In genomic region chr16:31086629-31086906, GRCh38 we compare ENCODE assay signal across 22 cellular contexts.
"Had no signal": no experiment of that assay in that cellular context is flagged by ENCODE, and none has a peak within 500 bp of the region (broad histone marks: within the 10 kb centered on the region; RNA-seq: fewer than 3 reads in every experiment).

No MANE protein-coding gene starts in this region.

- H3K27ac Mint-ChIP-seq: stimulated activated memory B cell treated with anti-CD40 and anti-IgM and Interleukin-4, amounts not matched to agents 10 μg/mL and 1 μg/mL and 100 μg/mL, for 72 hours; stimulated activated naive CD8-positive, alpha-beta T cell treated with anti-CD3 and anti-CD28 coated beads, Interleukin-15, Interleukin-2, amounts not matched to agents 100 ng/mL and 50 ng/mL, for 24 hours had no signal

- H3K9me3 Mint-ChIP-seq: endodermal cell; naive thymus-derived CD4-positive, alpha-beta T cell; neural progenitor cell; stimulated activated memory B cell treated with anti-CD40 and anti-IgM and Interleukin-4, amounts not matched to agents 10 μg/mL and 1 μg/mL and 100 μg/mL, for 72 hours; stimulated activated naive CD8-positive, alpha-beta T cell treated with anti-CD3 and anti-CD28 coated beads, Interleukin-15, Interleukin-2, amounts not matched to agents 100 ng/mL and 50 ng/mL, for 24 hours had no signal

- H3K4me3 Mint-ChIP-seq: endodermal cell; naive thymus-derived CD4-positive, alpha-beta T cell; neural progenitor cell; stimulated activated memory B cell treated with anti-CD40 and anti-IgM and Interleukin-4, amounts not matched to agents 10 μg/mL and 1 μg/mL and 100 μg/mL, for 72 hours; stimulated activated naive CD8-positive, alpha-beta T cell treated with anti-CD3 and anti-CD28 coated beads, Interleukin-15, Interleukin-2, amounts not matched to agents 100 ng/mL and 50 ng/mL, for 24 hours had no signal

- H3K36me3 ChIP-seq: colonic mucosa, neural progenitor cell, ovary, uterus had no signal

- H3K27ac ChIP-seq: colonic mucosa, heart left ventricle, neural progenitor cell, ovary, right atrium auricular region, tibial artery, upper lobe of left lung, uterus had no signal

- H3K4me3 ChIP-seq: colonic mucosa, heart left ventricle, neural progenitor cell, ovary, right atrium auricular region, smooth muscle cell, tibial artery, upper lobe of left lung, uterus had no signal

- FAIRE-seq: endothelial cell of umbilical vein had no signal

- H3K27me3 Mint-ChIP-seq: naive thymus-derived CD4-positive, alpha-beta T cell; stimulated activated memory B cell treated with anti-CD40 and anti-IgM and Interleukin-4, amounts not matched to agents 10 μg/mL and 1 μg/mL and 100 μg/mL, for 72 hours; stimulated activated naive CD8-positive, alpha-beta T cell treated with anti-CD3 and anti-CD28 coated beads, Interleukin-15, Interleukin-2, amounts not matched to agents 100 ng/mL and 50 ng/mL, for 24 hours had no signal

- H3K4me2 ChIP-seq: neural progenitor cell, smooth muscle cell had no signal

- H3K9me3 ChIP-seq: colonic mucosa, heart left ventricle, ovary, right atrium auricular region, tibial artery, upper lobe of left lung, uterus had no signal

- H3K27me3 ChIP-seq: colonic mucosa, heart left ventricle, neural progenitor cell, ovary, right atrium auricular region, tibial artery, upper lobe of left lung, uterus had no signal

- H3K9ac ChIP-seq: neural progenitor cell had no signal

- H3K4me1 ChIP-seq: colonic mucosa, neural progenitor cell, uterus had no signal

- H2AFZ ChIP-seq: neural progenitor cell had no signal

- H3K4me1 Mint-ChIP-seq: endodermal cell had no signal

- ATAC-seq: heart left ventricle; naive thymus-derived CD4-positive, alpha-beta T cell; stimulated activated memory B cell treated with anti-CD40 and anti-IgM and Interleukin-4, amounts not matched to agents 10 μg/mL and 1 μg/mL and 100 μg/mL, for 72 hours had no signal

- DNase-seq: colonic mucosa; effector CD4-positive, alpha-beta T cell; endodermal cell; foreskin melanocyte; hippocampal formation; kidney glomerular epithelial cell; mesendoderm; naive thymus-derived CD4-positive, alpha-beta T cell; nucleus accumbens; ovary; stimulated activated CD4-positive, alpha-beta T cell treated with anti-CD3 and anti-CD28 coated beads, Interleukin-4, amount 100 ng/mL, for 1 hour; stimulated activated CD8-positive, alpha-beta memory T cell treated with anti-CD3 and anti-CD28 coated beads, Interleukin-4, amount 100 ng/mL, for 48 hours; tibial artery; upper lobe of left lung; uterus had no signal
